Comparison of ENCODE assay signal across 20 cellular contexts in the genomic region with DNA sequence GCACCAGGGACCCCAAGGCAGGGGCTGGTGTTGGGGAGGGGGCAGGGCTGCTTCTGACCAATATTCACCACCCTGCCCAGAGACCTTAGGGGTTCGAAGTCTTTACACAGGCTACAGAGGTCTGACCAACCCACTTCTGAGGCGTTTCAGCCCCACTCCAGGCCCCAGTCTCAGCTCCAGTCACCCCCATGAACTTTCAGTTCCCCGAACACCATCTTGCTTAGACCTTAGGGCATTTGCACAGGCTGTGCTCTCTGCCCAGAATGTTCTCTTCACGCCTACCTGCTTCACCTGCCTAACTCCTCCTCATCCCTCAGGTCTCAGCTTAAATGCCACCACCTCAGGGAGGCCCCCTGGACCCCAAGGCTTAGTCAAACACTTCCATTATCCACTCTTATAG. TPM values are rescaled to one million over a fixed set of nuclear protein-coding genes. Genes with fewer than 3 reads are reported as not detected.
A peak's percentile ranks its signal among the peaks of the same experiment; 100 is the strongest.
DNase-seq lines count a peak whose midpoint lies in the region; ATAC-seq lines count a peak whose summit lies in the region.
"Had no signal": no experiment of that assay in that cellular context is flagged by ENCODE, and none has a peak within 500 bp of the region (broad histone marks: within the 10 kb centered on the region; RNA-seq: fewer than 3 reads in every experiment).

No MANE protein-coding gene starts in this region.

- H3K9me3 Mint-ChIP-seq in activated naive CD4-positive, alpha-beta T cell treated with anti-CD3 and anti-CD28 coated beads, Interleukin-2, amount 50 U/mL, for 72 hours, result no peaks in the 10 kb centered on the region
- no peaks in the 10 kb centered on the region for H3K9me3 Mint-ChIP-seq in activated naive CD8-positive, alpha-beta T cell treated with anti-CD3 and anti-CD28 coated beads for 36 hours
- H3K9me3 Mint-ChIP-seq in stimulated activated naive CD8-positive, alpha-beta T cell treated with anti-CD3 and anti-CD28 coated beads, Interleukin-15, amount 100 ng/mL, for 72 hours, result peaks cover 0 to 15% of the 10 kb centered on the region in 2 donors
- H3K9me3 Mint-ChIP-seq: activated naive CD4-positive, alpha-beta T cell treated with anti-CD3 and anti-CD28 coated beads for 36 hours had no signal

- ATAC-seq in activated naive CD4-positive, alpha-beta T cell treated with anti-CD3 and anti-CD28 coated beads, Interleukin-2, amount 50 U/mL, for 72 hours, result peak in 1 of 2 donors; percentile 25
- ATAC-seq in HG02759 (IDR thresholded peaks at IDR 0.05; ENCODE audit: unreplicated experiment) (peak; percentile 59), left cardiac atrium (no peak)
- ATAC-seq in stimulated activated naive CD8-positive, alpha-beta T cell treated with anti-CD3 and anti-CD28 coated beads, Interleukin-15, amount 100 ng/mL, for 72 hours, result peak; percentile 24
- ATAC-seq: body of pancreas had no signal

- H3K27me3 Mint-ChIP-seq in activated naive CD8-positive, alpha-beta T cell treated with anti-CD3 and anti-CD28 coated beads for 36 hours, result no peaks in the 10 kb centered on the region
- H3K27me3 Mint-ChIP-seq in stimulated activated naive CD8-positive, alpha-beta T cell treated with anti-CD3 and anti-CD28 coated beads, Interleukin-15, amount 100 ng/mL, for 72 hours, result no peaks in the 10 kb centered on the region

- DNase-seq in activated naive CD4-positive, alpha-beta T cell treated with anti-CD3 and anti-CD28 coated beads, Interleukin-2, amount 50 U/mL, for 72 hours (ENCODE audit: low spot score in 2 of 2), result no peak
- DNase-seq in activated naive CD4-positive, alpha-beta T cell treated with Interleukin-2 at 50 U/mL for 16 hours, result no peak
- DNase-seq in activated naive CD8-positive, alpha-beta T cell treated with anti-CD3 and anti-CD28 coated beads for 36 hours, result no peak
- no peak for DNase-seq in stimulated activated naive CD8-positive, alpha-beta T cell treated with anti-CD3 and anti-CD28 coated beads, Interleukin-15, amount 100 ng/mL, for 72 hours
- DNase-seq in NCI-H2029 (lab: John Stamatoyannopoulos, UW) (no peak), left cardiac atrium (no peak), D341Med (ENCODE audit: low spot score) (no peak)
- DNase-seq: activated CD4-positive, alpha-beta T cell treated with anti-CD3 and anti-CD28 coated beads for 4 hours; activated naive CD4-positive, alpha-beta T cell treated with anti-CD3 and anti-CD28 coated beads for 36 hours; body of pancreas; esophagus squamous epithelium; kidney; NCI-H1436 treated with DMSO at 0.1 percent for 48 hours; NCI-H2171 treated with DMSO at 0.1 percent for 48 hours; NCI-H526; SHP77; stimulated activated CD4-positive, alpha-beta T cell treated with anti-CD3 and anti-CD28 coated beads, Interleukin-12 subunit alpha, Interleukin-12 subunit beta, amount 100 ng/mL, for 4 hours; SW 1271; testis had no signal

- H3K4me3 Mint-ChIP-seq in activated naive CD8-positive, alpha-beta T cell treated with anti-CD3 and anti-CD28 coated beads for 36 hours, result no peak overlapping the region
- H3K4me3 Mint-ChIP-seq in stimulated activated naive CD8-positive, alpha-beta T cell treated with anti-CD3 and anti-CD28 coated beads, Interleukin-15, amount 100 ng/mL, for 72 hours, result no peak overlapping the region
- H3K4me3 Mint-ChIP-seq: activated naive CD4-positive, alpha-beta T cell treated with anti-CD3 and anti-CD28 coated beads for 36 hours had no signal

- H3K36me3 Mint-ChIP-seq in activated naive CD4-positive, alpha-beta T cell treated with anti-CD3 and anti-CD28 coated beads, Interleukin-2, amount 50 U/mL, for 72 hours, result peaks cover 6 to 16% of the 10 kb centered on the region in 2 donors
- peaks cover 31% of the 10 kb centered on the region for H3K36me3 Mint-ChIP-seq in activated naive CD8-positive, alpha-beta T cell treated with anti-CD3 and anti-CD28 coated beads for 36 hours

- peaks cover 31% of the 10 kb centered on the region for H3K4me1 Mint-ChIP-seq in activated naive CD8-positive, alpha-beta T cell treated with anti-CD3 and anti-CD28 coated beads for 36 hours
- peaks cover 52% of the 10 kb centered on the region for H3K4me1 Mint-ChIP-seq in stimulated activated naive CD8-positive, alpha-beta T cell treated with anti-CD3 and anti-CD28 coated beads, Interleukin-15, amount 100 ng/mL, for 72 hours

- intact Hi-C loops in left cardiac atrium (cut with DNase I), result no loop called here

- H3K27ac Mint-ChIP-seq in activated naive CD4-positive, alpha-beta T cell treated with anti-CD3 and anti-CD28 coated beads, Interleukin-2, amount 50 U/mL, for 72 hours, result peak overlapping the region; percentile 52 to 81
- H3K27ac Mint-ChIP-seq in activated naive CD8-positive, alpha-beta T cell treated with anti-CD3 and anti-CD28 coated beads for 36 hours, result peak overlapping the region; percentile 39
- H3K27ac Mint-ChIP-seq in stimulated activated naive CD8-positive, alpha-beta T cell treated with anti-CD3 and anti-CD28 coated beads, Interleukin-15, amount 100 ng/mL, for 72 hours, result peak overlapping the region in 1 of 2 donors; percentile 91

RNA-seq across cellular contexts. Expression of a gene that starts 25.8 kb away (rescaled TPM):
- total RNA-seq in activated naive CD4-positive, alpha-beta T cell treated with anti-CD3 and anti-CD28 coated beads, Interleukin-2, amount 50 U/mL, for 72 hours, result 10 to 100 TPM in 1 of 2 donors, 1 to 10 TPM in 1; 5.1 to 11.5 TPM
- 10 to 100 TPM; 10.4 TPM for total RNA-seq in activated naive CD8-positive, alpha-beta T cell treated with anti-CD3 and anti-CD28 coated beads for 36 hours
- total RNA-seq in left cardiac atrium, result 10 to 100 TPM; 16.1 to 17.6 TPM

Comparison
In these comparisons a context has a peak if more than half of its experiments do, and no peak if none do; other contexts are left out.
1. ATAC-seq: peak in HG02759 (single experiment) and stimulated activated naive CD8-positive, alpha-beta T cell treated with anti-CD3 and anti-CD28 coated beads, Interleukin-15, amount 100 ng/mL, for 72 hours (single experiment); none in left cardiac atrium (0 of 2).